21 cellular contexts compared by ENCODE assay signal in the genomic region with DNA sequence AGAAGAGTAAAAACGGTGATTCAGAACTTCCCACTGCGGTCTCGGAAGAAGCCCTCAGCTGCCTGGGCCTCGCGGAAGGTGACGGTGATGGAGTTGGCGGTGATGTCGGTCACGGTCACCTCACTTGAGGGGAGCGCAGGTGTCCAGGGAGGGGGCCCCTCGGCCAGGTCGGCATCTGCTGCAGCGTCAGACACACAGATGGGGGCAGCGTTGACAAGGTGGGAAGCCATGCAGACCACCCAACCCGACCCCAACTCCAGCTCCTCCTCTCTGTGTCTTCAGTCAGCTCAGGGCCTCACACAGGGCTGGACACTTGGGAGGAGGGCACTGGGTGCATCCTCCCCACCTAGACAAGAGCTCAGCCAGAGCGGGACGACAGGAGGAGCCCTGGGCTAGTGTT. TPM values are rescaled to one million over a fixed set of nuclear protein-coding genes. Genes with fewer than 3 reads are reported as not detected.
"Had no signal": no experiment of that assay in that cellular context is flagged by ENCODE, and none has a peak within 500 bp of the region (broad histone marks: within the 10 kb centered on the region; RNA-seq: fewer than 3 reads in every experiment).

No MANE protein-coding gene starts in this region.

- H3K9me3 ChIP-seq: Peyer's patch, SJSA1 had no signal

- ATAC-seq: activated CD4-positive, CD25-positive, alpha-beta regulatory T cell treated with anti-CD3 and anti-CD28 coated beads, Interleukin-2, amount 50 U/mL, for 24 hours; activated CD8-positive, alpha-beta T cell treated with anti-CD3 and anti-CD28 coated beads for 36 hours; activated naive CD4-positive, alpha-beta T cell treated with anti-CD3 and anti-CD28 coated beads, Interleukin-2, amount 50 U/mL, for 72 hours; activated T-cell treated with anti-CD3 and anti-CD28 coated beads, Interleukin-2, amount 50 U/mL, for 72 hours; SK-N-SH treated with all-trans-retinoic acid at 6 μM for 48 hours had no signal

- H3K4me2 ChIP-seq: KMS-11 had no signal

- H3K36me3 ChIP-seq: brain microvascular endothelial cell, SJSA1 had no signal

- H3K4me1 ChIP-seq: SJSA1 had no signal

- H3K27ac ChIP-seq: brain microvascular endothelial cell, KMS-11, Peyer's patch, SJSA1 had no signal

- H3K27me3 ChIP-seq: Peyer's patch, SJSA1 had no signal

- DNase-seq: activated CD4-positive, alpha-beta T cell treated with anti-CD3 and anti-CD28 coated beads for 4 hours; activated CD8-positive, alpha-beta memory T cell treated with anti-CD3 and anti-CD28 coated beads, Interleukin-2, amount 50 U/mL, for 4 hours; activated CD8-positive, alpha-beta T cell treated with anti-CD3 and anti-CD28 coated beads for 36 hours; activated naive CD4-positive, alpha-beta T cell treated with Interleukin-2 at 50 U/mL for 16 hours; activated T-cell treated with anti-CD3 and anti-CD28 coated beads, Interleukin-2, amount 50 U/mL, for 72 hours; amygdala; brain microvascular endothelial cell; NCI-H1092; NCI-H1417 treated with DMSO at 0.1 percent for 48 hours; NCI-H1694; NCI-H2029 treated with DMSO at 0.1 percent for 48 hours; NCI-H510A treated with DMSO at 0.1 percent for 48 hours; NCI-H69; SHP77; SW 1271 had no signal

- H3K4me3 ChIP-seq: Peyer's patch, SJSA1 had no signal

- H3K9ac ChIP-seq: KMS-11 had no signal

RNA-seq across cellular contexts. Expression of a gene that starts 36.8 kb away (rescaled TPM):
- total RNA-seq: Peyer's patch, SJSA1 had no signal
